Comparison of ENCODE assay signal across 8 cellular contexts in genomic region chr17:48555183-48555615, GRCh38. TPM values are rescaled to one million over a fixed set of nuclear protein-coding genes. Genes with fewer than 3 reads are reported as not detected.
DNase-seq lines count a peak whose midpoint lies in the region; ATAC-seq, FAIRE-seq and TF ChIP-seq lines count a peak whose summit lies in the region.

No MANE protein-coding gene starts in this region.

- H3K4me2 ChIP-seq in GM12878 (ENCODE audit: control insufficient read depth, insufficient read depth) = no peak overlapping the region

- H3K27ac ChIP-seq in GM12878 (ENCODE audit: control insufficient read depth, insufficient read depth) = no peak overlapping the region

- no peak for TF ChIP-seq CTCF in GM12878 (IDR thresholded peaks at IDR 0.05 in 2 of 3, conservative IDR thresholded peaks at IDR 0.05 in 1 of 3; ENCODE audit: control insufficient read depth in 2 of 3, extremely low read depth in 1 of 3, insufficient read depth in 1 of 3, low read depth in 3 of 3, low read length in 3 of 3)

- no peaks in the 10 kb centered on the region for H3K4me1 ChIP-seq in GM12878 (ENCODE audit: control insufficient read depth, insufficient read depth, low read length)

- no peak for TF ChIP-seq RAD21 in GM12878 (IDR thresholded peaks at IDR 0.05; ENCODE audit: insufficient read depth, low read depth, low read length)

- CTCF ChIA-PET in GM12878 (lab: Yijun Ruan, JAX) = interaction anchor here (0.9 to 1.6 kb wide), 3 partner anchors 29 to 219 kb away, joined by 3 to 4 read pairs (median 3); no protein-coding TSS in a partner anchor

- H3K36me3 ChIP-seq in GM12878 (ENCODE audit: control insufficient read depth in 2 of 2, insufficient read depth in 2 of 2, low read length in 1 of 2) = peaks cover 0 to 2% of the 10 kb centered on the region in 2 experiments; a peak in 2 of 4 replicates

- intact Hi-C loops in GM12878 (cut with micrococcal nuclease; ENCODE audit: unreplicated experiment) = no loop called here

- WGBS in GM12878 (ENCODE audit: insufficient coverage, insufficient replicate concordance, low lambda C conversion rate, missing lambda C conversion rate) = 16% methylated on average over 12 of the region's 12 CpGs

- peak; percentile 89 for FAIRE-seq in GM12878 (lab: Jason Lieb, UNC)

- no peak for TF ChIP-seq EP300 in GM12878 (IDR thresholded peaks at IDR 0.05; ENCODE audit: borderline replicate concordance in 1 of 2, control insufficient read depth in 1 of 2, low read depth in 2 of 2, low read length in 2 of 2)

- DNase-seq in GM03348 (ENCODE audit: low spot score) (peak; percentile 69), NCI-H2029 treated with DMSO at 0.1 percent for 48 hours (lab: John Stamatoyannopoulos, UW) (peak; percentile 69), GM12878 (ENCODE audit: low read depth, low spot score) (no peak), lung microvascular endothelial cell (ENCODE audit: low read depth in 2 of 2) (peak; percentile 50 to 82), NK-92 (lab: John Stamatoyannopoulos, UW; ENCODE audit: unreplicated experiment) (no peak)
- DNase-seq in activated CD4-positive, alpha-beta T cell treated with anti-CD3 and anti-CD28 coated beads, Interleukin-2, amount 50 U/mL, for 4 hours = no peak

- TF ChIP-seq POLR2A in GM12878 (IDR thresholded peaks at IDR 0.05; ENCODE audit: low read depth, low read length) = no peak

- no peaks in the 10 kb centered on the region for H3K27me3 ChIP-seq in GM12878 (replicated peaks in 1 of 2; ENCODE audit: control insufficient read depth in 2 of 2, insufficient read depth in 2 of 2, low read length in 1 of 2)

- SMC1A ChIA-PET in GM12878 (lab: Charles Lee; ENCODE audit: uncharacterized antibody, unreplicated experiment) = interaction anchor here (0.7 to 1.5 kb wide), 5 partner anchors 8 to 141 kb away, joined by 3 read pairs; no protein-coding TSS in a partner anchor

- POLR2A ChIA-PET in GM12878 (lab: Charles Lee) = interaction anchor here (1.2 kb wide), 1 partner anchor 8 kb away, joined by 4 read pairs; no protein-coding TSS in a partner anchor

- in situ Hi-C loops in GM12878 (cut with MboI) = no loop called here

- no peaks in the 10 kb centered on the region for H3K9me3 ChIP-seq in GM12878 (replicated peaks; ENCODE audit: control insufficient read depth, insufficient read depth, low read length)

- no peak overlapping the region for H3K4me3 ChIP-seq in GM12878

- BruUV-seq in GM12878 (replicated peaks; lab: Mats Ljungman, UMichigan) = no TSS peak

- no peak overlapping the region for H2AFZ ChIP-seq in GM12878 (ENCODE audit: control insufficient read depth, low read depth, low read length)

- RAD21 ChIA-PET in GM12878 (lab: Charles Lee; ENCODE audit: unreplicated experiment) = interaction anchor here (0.9 to 1.4 kb wide), 2 partner anchors 42 to 221 kb away, joined by 3 read pairs; no protein-coding TSS in a partner anchor

- H3K9ac ChIP-seq in GM12878 (ENCODE audit: control insufficient read depth, insufficient read depth, low read length) = no peak overlapping the region

- no peaks in the 10 kb centered on the region for H4K20me1 ChIP-seq in GM12878 (ENCODE audit: control insufficient read depth, insufficient read depth)

- no peaks in the 10 kb centered on the region for H3K79me2 ChIP-seq in GM12878 (ENCODE audit: control insufficient read depth, insufficient read depth, low read length)

- ATAC-seq in GM12878 (peak; percentile 21; the same call in 2 of the 3 replicates), GM19455 (IDR thresholded peaks at IDR 0.05; ENCODE audit: unreplicated experiment) (no peak), HG02973 (IDR thresholded peaks at IDR 0.05; ENCODE audit: unreplicated experiment) (no peak)

RNA-seq across cellular contexts. Expression of gene HOXB2, which starts 10.3 kb away (rescaled TPM):
- 3.3 and 6.2 TPM in 2 replicates for total RNA-seq in GM12878 (2013; cell fraction: nucleolus; rRNA removed)
- total RNA-seq in GM12878 (2014; rRNA removed) (1.4 and 2.0 TPM in 2 replicates), GM12878 (2014; rRNA removed; fragmentation: Illumina TruSeq; extraction: Trizol) (1.7 and 1.8 TPM in 2 replicates), GM12878 (2021) (6.3 and 6.7 TPM in 2 replicates), lung microvascular endothelial cell (0.20 and 0.22 TPM in 2 replicates)
- 0.94 TPM for polyA plus RNA-seq in GM12878 (2011; ENCODE audit: low read depth)
- polyA plus RNA-seq in GM12878 (2011; rRNA removed) (0.42 and 0.48 TPM in 2 replicates), GM12878 (2014; fragmentation: Illumina TruSeq; extraction: Trizol) (2.6 and 3.6 TPM in 2 replicates), GM12878 (2014; fragmentation: Nextera tagmentation; extraction: Ambion mirVana) (under 1 TPM; 0.16 to 0.88 TPM), GM12878 (2014; rRNA removed) (8.8 and 9.2 TPM in 2 replicates), GM12878 (2016; fragmentation: Nextera tagmentation; extraction: Ambion mirVana) (1 to 10 TPM; 3.1 to 4.1 TPM)
- 0.45 and 0.57 TPM in 2 replicates for polyA plus RNA-seq in GM12878 (2011; cell fraction: cytosol; rRNA removed)
- 0.91 and 0.97 TPM in 2 replicates for polyA plus RNA-seq in GM12878 (2011; cell fraction: nucleus; rRNA removed)
- polyA plus RNA-seq in GM12878 (2012) = 2.4 and 3.0 TPM in 2 replicates
- 0.29 and 0.52 TPM in 2 replicates for polyA minus RNA-seq in GM12878 (2011; rRNA and poly(A)+ RNA removed)
- polyA minus RNA-seq in GM12878 (2011; cell fraction: cytosol; rRNA and poly(A)+ RNA removed) = not detected in 2 replicates
- 0.85 and 1.1 TPM in 2 replicates for polyA minus RNA-seq in GM12878 (2011; cell fraction: nucleus; rRNA and poly(A)+ RNA removed)

RNA-seq across cellular contexts. Expression of gene HOXB4, which starts 23.0 kb away (rescaled TPM):
- total RNA-seq in GM12878 (2013; cell fraction: nucleolus; rRNA removed) = 10.2 and 10.5 TPM in 2 replicates
- total RNA-seq in GM12878 (2014; rRNA removed) = 3.3 and 3.7 TPM in 2 replicates
- 2.3 and 2.5 TPM in 2 replicates for total RNA-seq in GM12878 (2014; rRNA removed; fragmentation: Illumina TruSeq; extraction: Trizol)
- total RNA-seq in GM12878 (2021) = 5.8 and 6.2 TPM in 2 replicates
- polyA plus RNA-seq in GM12878 (2011; ENCODE audit: low read depth) = 0.64 TPM
- polyA plus RNA-seq in GM12878 (2011; rRNA removed) = 2.4 and 3.4 TPM in 2 replicates
- 3.4 and 3.5 TPM in 2 replicates for polyA plus RNA-seq in GM12878 (2011; cell fraction: cytosol; rRNA removed)
- 10.1 and 10.8 TPM in 2 replicates for polyA plus RNA-seq in GM12878 (2011; cell fraction: nucleus; rRNA removed)
- polyA plus RNA-seq in GM12878 (2012) = 1.4 and 2.0 TPM in 2 replicates
- polyA plus RNA-seq in GM12878 (2014; fragmentation: Illumina TruSeq; extraction: Trizol) = 2.3 and 4.6 TPM in 2 replicates
- polyA plus RNA-seq in GM12878 (2014; fragmentation: Nextera tagmentation; extraction: Ambion mirVana) = under 1 TPM; 0.35 to 0.60 TPM
- 3.6 and 4.3 TPM in 2 replicates for polyA plus RNA-seq in GM12878 (2014; rRNA removed)
- polyA plus RNA-seq in GM12878 (2016; fragmentation: Nextera tagmentation; extraction: Ambion mirVana) = 1 to 10 TPM; 1.0 to 1.2 TPM
- polyA minus RNA-seq in GM12878 (2011; rRNA and poly(A)+ RNA removed) = 1.4 and 3.2 TPM in 2 replicates
- polyA minus RNA-seq in GM12878 (2011; cell fraction: cytosol; rRNA and poly(A)+ RNA removed) = 0.94 and 1.5 TPM in 2 replicates
- polyA minus RNA-seq in GM12878 (2011; cell fraction: nucleus; rRNA and poly(A)+ RNA removed) = 4.0 and 6.4 TPM in 2 replicates
- total RNA-seq in lung microvascular endothelial cell = 0.87 and 1.2 TPM in 2 replicates

RNA-seq across cellular contexts. Expression of gene HOXB1, which starts 24.4 kb away (rescaled TPM):
- not detected in 2 replicates for total RNA-seq in GM12878 (2013; cell fraction: nucleolus; rRNA removed)
- total RNA-seq in GM12878 (2014; rRNA removed) = not detected in 2 replicates
- not detected in 2 replicates for total RNA-seq in GM12878 (2014; rRNA removed; fragmentation: Illumina TruSeq; extraction: Trizol)
- not detected in 2 replicates for total RNA-seq in GM12878 (2021)
- polyA plus RNA-seq in GM12878 (2011; ENCODE audit: low read depth) = not detected
- not detected in 2 replicates for polyA plus RNA-seq in GM12878 (2011; rRNA removed)
- polyA plus RNA-seq in GM12878 (2011; cell fraction: cytosol; rRNA removed) = not detected in 2 replicates
- polyA plus RNA-seq in GM12878 (2011; cell fraction: nucleus; rRNA removed) = not detected in 2 replicates
- not detected in 2 replicates for polyA plus RNA-seq in GM12878 (2012)
- polyA plus RNA-seq in GM12878 (2014; fragmentation: Illumina TruSeq; extraction: Trizol) = not detected in 2 replicates
- polyA plus RNA-seq in GM12878 (2014; fragmentation: Nextera tagmentation; extraction: Ambion mirVana) = not detected
- not detected in 2 replicates for polyA plus RNA-seq in GM12878 (2014; rRNA removed)
- not detected for polyA plus RNA-seq in GM12878 (2016; fragmentation: Nextera tagmentation; extraction: Ambion mirVana)
- polyA minus RNA-seq in GM12878 (2011; rRNA and poly(A)+ RNA removed) = not detected in 2 replicates
- polyA minus RNA-seq in GM12878 (2011; cell fraction: cytosol; rRNA and poly(A)+ RNA removed) = not detected in 2 replicates
- not detected in 2 replicates for polyA minus RNA-seq in GM12878 (2011; cell fraction: nucleus; rRNA and poly(A)+ RNA removed)
- not detected in 2 replicates for total RNA-seq in lung microvascular endothelial cell

RNA-seq across cellular contexts. Expression of gene HOXB3, which starts 34.8 kb away (rescaled TPM):
- total RNA-seq in GM12878 (2013; cell fraction: nucleolus; rRNA removed) = 23.2 and 26.2 TPM in 2 replicates
- 2.8 and 4.5 TPM in 2 replicates for total RNA-seq in GM12878 (2014; rRNA removed)
- total RNA-seq in GM12878 (2014; rRNA removed; fragmentation: Illumina TruSeq; extraction: Trizol) = 3.0 and 3.5 TPM in 2 replicates
- 5.6 and 6.7 TPM in 2 replicates for total RNA-seq in GM12878 (2021)
- polyA plus RNA-seq in GM12878 (2011; ENCODE audit: low read depth) = 2.1 TPM
- 6.4 and 9.1 TPM in 2 replicates for polyA plus RNA-seq in GM12878 (2011; rRNA removed)
- polyA plus RNA-seq in GM12878 (2011; cell fraction: cytosol; rRNA removed) = 4.0 and 4.7 TPM in 2 replicates
- polyA plus RNA-seq in GM12878 (2011; cell fraction: nucleus; rRNA removed) = 35.2 and 38.0 TPM in 2 replicates
- polyA plus RNA-seq in GM12878 (2012) = 3.2 and 3.9 TPM in 2 replicates
- 4.5 and 4.6 TPM in 2 replicates for polyA plus RNA-seq in GM12878 (2014; fragmentation: Illumina TruSeq; extraction: Trizol)
- under 1 TPM; 0.64 to 0.91 TPM for polyA plus RNA-seq in GM12878 (2014; fragmentation: Nextera tagmentation; extraction: Ambion mirVana)
- polyA plus RNA-seq in GM12878 (2014; rRNA removed) = 7.7 and 8.3 TPM in 2 replicates
- polyA plus RNA-seq in GM12878 (2016; fragmentation: Nextera tagmentation; extraction: Ambion mirVana) = under 1 TPM; 0.19 to 0.76 TPM
- 1.2 and 2.0 TPM in 2 replicates for polyA minus RNA-seq in GM12878 (2011; rRNA and poly(A)+ RNA removed)
- polyA minus RNA-seq in GM12878 (2011; cell fraction: cytosol; rRNA and poly(A)+ RNA removed) = 1.5 and 1.6 TPM in 2 replicates
- 7.1 and 7.3 TPM in 2 replicates for polyA minus RNA-seq in GM12878 (2011; cell fraction: nucleus; rRNA and poly(A)+ RNA removed)
- total RNA-seq in lung microvascular endothelial cell = 1.7 and 1.8 TPM in 2 replicates

RNA-seq across cellular contexts. Expression of gene HOXB5, which starts 38.4 kb away (rescaled TPM):
- not detected in 2 replicates for total RNA-seq in GM12878 (2013; cell fraction: nucleolus; rRNA removed)
- total RNA-seq in GM12878 (2014; rRNA removed) = not detected in 2 replicates
- total RNA-seq in GM12878 (2014; rRNA removed; fragmentation: Illumina TruSeq; extraction: Trizol) = not detected in 2 replicates
- total RNA-seq in GM12878 (2021) = not detected in 2 replicates
- not detected for polyA plus RNA-seq in GM12878 (2011; ENCODE audit: low read depth)
- not detected in 2 replicates for polyA plus RNA-seq in GM12878 (2011; rRNA removed)
- not detected in 2 replicates for polyA plus RNA-seq in GM12878 (2011; cell fraction: cytosol; rRNA removed)
- polyA plus RNA-seq in GM12878 (2011; cell fraction: nucleus; rRNA removed) = not detected in 2 replicates
- polyA plus RNA-seq in GM12878 (2012) = not detected in 2 replicates
- polyA plus RNA-seq in GM12878 (2014; fragmentation: Illumina TruSeq; extraction: Trizol) = not detected in 2 replicates
- not detected for polyA plus RNA-seq in GM12878 (2014; fragmentation: Nextera tagmentation; extraction: Ambion mirVana)
- not detected in 2 replicates for polyA plus RNA-seq in GM12878 (2014; rRNA removed)
- polyA plus RNA-seq in GM12878 (2016; fragmentation: Nextera tagmentation; extraction: Ambion mirVana) = not detected
- not detected in 2 replicates for polyA minus RNA-seq in GM12878 (2011; rRNA and poly(A)+ RNA removed)
- polyA minus RNA-seq in GM12878 (2011; cell fraction: cytosol; rRNA and poly(A)+ RNA removed) = not detected in 2 replicates
- not detected in 2 replicates for polyA minus RNA-seq in GM12878 (2011; cell fraction: nucleus; rRNA and poly(A)+ RNA removed)
- total RNA-seq in lung microvascular endothelial cell = under 0.01 TPM in 1 of 2 replicates, not detected in the other

Comparison
In these comparisons a context has a peak if more than half of its experiments do, and no peak if none do; other contexts are left out.
1. DNase-seq: peak in GM03348 (single experiment), NCI-H2029 treated with DMSO at 0.1 percent for 48 hours (single experiment) and lung microvascular endothelial cell (2 of 2); none in GM12878 (single experiment), NK-92 (single experiment) and activated CD4-positive, alpha-beta T cell treated with anti-CD3 and anti-CD28 coated beads, Interleukin-2, amount 50 U/mL, for 4 hours (0 of 2).